ENCODE assay signal across 7 cellular contexts in the genomic region with DNA sequence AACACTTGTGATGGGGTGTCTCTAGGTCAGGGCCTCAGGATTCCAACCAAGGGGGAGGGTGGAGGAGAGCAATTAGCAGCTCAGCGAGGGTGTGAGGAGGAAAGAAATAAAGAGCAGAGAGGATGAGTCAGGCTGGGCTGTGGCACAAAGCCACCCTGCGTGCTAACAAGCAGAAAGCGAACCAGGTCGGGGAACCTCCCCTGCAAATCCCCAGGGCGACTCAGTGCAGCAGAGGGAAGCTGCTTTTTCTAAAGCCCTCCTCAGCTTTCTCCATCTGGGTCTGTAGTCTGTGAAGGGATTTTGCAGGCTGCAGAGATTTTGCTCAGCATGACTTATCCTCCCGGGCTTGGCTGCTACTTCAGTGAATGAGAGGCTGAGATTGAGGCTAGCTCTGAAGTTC.
DNase-seq lines count a peak whose midpoint lies in the region; ATAC-seq lines count a peak whose summit lies in the region.

No MANE protein-coding gene starts in this region.

- DNase-seq in NCI-H345 treated with DMSO at 0.1 percent for 48 hours (lab: John Stamatoyannopoulos, UW; ENCODE audit: unreplicated experiment) (peak; percentile 75), fibroblast of peridontal ligament (ENCODE audit: extremely low read depth) (peak; percentile 40)
- DNase-seq in activated effector memory CD4-positive, alpha-beta T cell treated with anti-CD3 and anti-CD28 coated beads, Interleukin-2, amount 50 U/mL, for 16 hours: no peak
- DNase-seq in activated effector memory CD4-positive, alpha-beta T cell treated with Interleukin-2 at 50 U/mL for 16 hours: no peak

- ATAC-seq in GM19463 (IDR thresholded peaks at IDR 0.05; ENCODE audit: unreplicated experiment) (peak; percentile 71), HG02973 (IDR thresholded peaks at IDR 0.05; ENCODE audit: unreplicated experiment) (no peak)

- H3K4me3 ChIP-seq in skin epidermis: no peak overlapping the region

- H3K27ac ChIP-seq in skin epidermis: peak overlapping the region in 13 of 21 experiments; percentile 2 to 78 (median 47)

Comparison
In these comparisons a context has a peak if more than half of its experiments do, and no peak if none do; other contexts are left out.
1. DNase-seq: peak in NCI-H345 treated with DMSO at 0.1 percent for 48 hours (single experiment) and fibroblast of peridontal ligament (single experiment); none in activated effector memory CD4-positive, alpha-beta T cell treated with anti-CD3 and anti-CD28 coated beads, Interleukin-2, amount 50 U/mL, for 16 hours (single experiment) and activated effector memory CD4-positive, alpha-beta T cell treated with Interleukin-2 at 50 U/mL for 16 hours (single experiment).